Comparison of ENCODE assay signal across 16 cellular contexts in the genomic region with DNA sequence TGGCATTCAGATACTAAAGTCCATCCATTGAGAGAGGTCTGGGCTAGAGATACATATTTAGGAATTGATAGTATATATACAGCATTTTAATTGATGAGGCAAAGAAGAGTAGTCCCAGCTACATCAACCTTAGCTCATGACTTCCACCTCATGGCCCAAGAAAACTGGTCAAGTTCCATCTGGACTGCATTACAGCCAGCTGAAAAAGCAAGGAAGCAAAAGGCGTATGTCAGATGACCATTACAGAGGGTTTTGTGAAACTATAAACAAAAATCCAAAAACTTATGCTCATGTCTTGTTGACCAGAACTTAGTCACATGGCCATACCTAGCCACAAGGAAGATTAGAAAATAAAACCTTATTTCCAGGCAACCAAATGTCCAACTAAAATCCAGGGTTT. TPM values are rescaled to one million over a fixed set of nuclear protein-coding genes. Genes with fewer than 3 reads are reported as not detected.
DNase-seq lines count a peak whose midpoint lies in the region; ATAC-seq and TF ChIP-seq lines count a peak whose summit lies in the region.
"Had no signal": no experiment of that assay in that cellular context is flagged by ENCODE, and none has a peak within 500 bp of the region (broad histone marks: within the 10 kb centered on the region; RNA-seq: fewer than 3 reads in every experiment).

No MANE protein-coding gene starts in this region.

- DNase-seq in heart left ventricle, result peak in 1 of 5 donors; percentile 18
- no peak for DNase-seq in right cardiac atrium
- peak; percentile 14 for DNase-seq in fibroblast of the aortic adventitia (ENCODE audit: low read depth)
- DNase-seq in mesenchymal stem cell, result no peak
- no peak for DNase-seq in aorta
- DNase-seq in SKM-1 (lab: John Stamatoyannopoulos, UW; ENCODE audit: unreplicated experiment), result no peak
- no peak for DNase-seq in foreskin keratinocyte
- no peak for DNase-seq in activated naive CD4-positive, alpha-beta T cell treated with anti-CD3 and anti-CD28 coated beads, Interleukin-2, amount 10 ng/mL, durations not matched to agents 7 days and 5 days
- DNase-seq: ACHN; C1 segment of cervical spinal cord; Calu3; CD4-positive, alpha-beta T cell; DMS 273 treated with DMSO at 0.1 percent for 48 hours; H7 had no signal

- H3K36me3 ChIP-seq in heart left ventricle (no peaks in the 10 kb centered on the region), mesenchymal stem cell (ENCODE audit: control insufficient read depth in 1 of 2, insufficient read depth in 2 of 2, low read depth in 1 of 2, low read length in 2 of 2) (no peaks in the 10 kb centered on the region), aorta (ENCODE audit: control insufficient read depth in 1 of 2, insufficient read depth in 2 of 2, low read length in 1 of 2) (no peaks in the 10 kb centered on the region)

- no peaks in the 10 kb centered on the region for H3K4me1 Mint-ChIP-seq in activated naive CD4-positive, alpha-beta T cell treated with anti-CD3 and anti-CD28 coated beads, Interleukin-2, amount 10 ng/mL, durations not matched to agents 7 days and 5 days
- H3K4me1 Mint-ChIP-seq: B cell, GM23338 had no signal

- TF ChIP-seq POLR2A in heart left ventricle (IDR thresholded peaks at IDR 0.05), result no peak

- H3K79me1 ChIP-seq in mesenchymal stem cell (replicated peaks; ENCODE audit: low read length, poor library complexity, severe bottlenecking), result no peaks in the 10 kb centered on the region

- no peak overlapping the region for H3K18ac ChIP-seq in mesenchymal stem cell (ENCODE audit: low read depth in 1 of 2, low read length in 2 of 2)

- WGBS in heart left ventricle, 4 donors, result 79 to 92% (median 83%) methylated on average over 1 of the region's 1 CpG
- 60% methylated on average over 1 of the region's 1 CpG for WGBS in right cardiac atrium
- whole genome bisulfite sequencing in mesenchymal stem cell, result 89% methylated on average over 1 of the region's 1 CpG
- WGBS in aorta, 2 donors, result 36 to 52% methylated on average over 1 of the region's 1 CpG

- H3K4me3 ChIP-seq in heart left ventricle, result no peak overlapping the region
- H3K4me3 ChIP-seq in right cardiac atrium (ENCODE audit: low read length), result no peak overlapping the region
- H3K4me3 ChIP-seq in fibroblast of the aortic adventitia (ENCODE audit: low read depth, low read length), result no peak overlapping the region
- no peak overlapping the region for H3K4me3 ChIP-seq in mesenchymal stem cell (ENCODE audit: insufficient read depth in 1 of 2, low read depth in 1 of 2, low read length in 2 of 2)
- no peak overlapping the region for H3K4me3 ChIP-seq in aorta (ENCODE audit: low read length in 2 of 2)
- H3K4me3 ChIP-seq: GM23338 had no signal

- no peak overlapping the region for H3K27ac Mint-ChIP-seq in activated naive CD4-positive, alpha-beta T cell treated with anti-CD3 and anti-CD28 coated beads, Interleukin-2, amount 10 ng/mL, durations not matched to agents 7 days and 5 days
- H3K27ac Mint-ChIP-seq: B cell; CD4-positive, alpha-beta T cell; GM23338 had no signal

- no peaks in the 10 kb centered on the region for H3K9me3 Mint-ChIP-seq in activated naive CD4-positive, alpha-beta T cell treated with anti-CD3 and anti-CD28 coated beads, Interleukin-2, amount 10 ng/mL, durations not matched to agents 7 days and 5 days
- H3K9me3 Mint-ChIP-seq: CD4-positive, alpha-beta T cell had no signal

- CTCF ChIA-PET in activated naive CD4-positive, alpha-beta T cell treated with anti-CD3 and anti-CD28 coated beads, Interleukin-2, amount 10 ng/mL, durations not matched to agents 7 days and 5 days (lab: Charles Lee), result no interaction called here

- H3K27me3 ChIP-seq in heart left ventricle (no peaks in the 10 kb centered on the region), right cardiac atrium (ENCODE audit: control insufficient read depth, insufficient read depth) (no peaks in the 10 kb centered on the region), mesenchymal stem cell (ENCODE audit: control insufficient read depth in 1 of 2, insufficient read depth in 1 of 2, low read length in 2 of 2) (no peaks in the 10 kb centered on the region), aorta (ENCODE audit: control insufficient read depth in 1 of 2, insufficient read depth in 2 of 2, low read length in 1 of 2) (no peaks in the 10 kb centered on the region), foreskin keratinocyte (peaks cover 20% of the 10 kb centered on the region)

- no peak overlapping the region for H4K8ac ChIP-seq in mesenchymal stem cell (ENCODE audit: low read length)

- H2BK120ac ChIP-seq in mesenchymal stem cell (ENCODE audit: low read depth, low read length), result no peak overlapping the region

- no peak overlapping the region for H2BK12ac ChIP-seq in mesenchymal stem cell (ENCODE audit: low read length in 2 of 2)

- H3K4me3 Mint-ChIP-seq in activated naive CD4-positive, alpha-beta T cell treated with anti-CD3 and anti-CD28 coated beads, Interleukin-2, amount 10 ng/mL, durations not matched to agents 7 days and 5 days, result no peak overlapping the region
- H3K4me3 Mint-ChIP-seq: B cell; CD4-positive, alpha-beta T cell; GM23338 had no signal

- H3K4me2 ChIP-seq in mesenchymal stem cell (ENCODE audit: low read length, poor library complexity, severe bottlenecking), result no peak overlapping the region
- H3K4me2 ChIP-seq: GM23338 had no signal

- H3K27ac ChIP-seq in heart left ventricle, result peak overlapping the region in 5 of 12 donors; percentile 5 to 60 (median 53)
- no peak overlapping the region for H3K27ac ChIP-seq in right cardiac atrium (ENCODE audit: low read length)
- no peak overlapping the region for H3K27ac ChIP-seq in mesenchymal stem cell (ENCODE audit: low read length, poor library complexity, severe bottlenecking)
- H3K27ac ChIP-seq in aorta (ENCODE audit: low read depth in 1 of 2, low read length in 2 of 2), result no peak overlapping the region
- no peak overlapping the region for H3K27ac ChIP-seq in foreskin keratinocyte

- H2BK5ac ChIP-seq in mesenchymal stem cell (ENCODE audit: low read depth, low read length, poor library complexity, severe bottlenecking), result no peak overlapping the region

- no peaks in the 10 kb centered on the region for H3K36me3 Mint-ChIP-seq in activated naive CD4-positive, alpha-beta T cell treated with anti-CD3 and anti-CD28 coated beads, Interleukin-2, amount 10 ng/mL, durations not matched to agents 7 days and 5 days

- H4K91ac ChIP-seq in mesenchymal stem cell (ENCODE audit: low read length), result no peak overlapping the region

- ATAC-seq in heart left ventricle, result peak in 3 of 4 donors; percentile 26 to 54 (median 38)
- ATAC-seq in right cardiac atrium, result no peak
- ATAC-seq in aorta (ENCODE audit: low FRiP score), result peak; percentile 48
- no peak for ATAC-seq in foreskin keratinocyte
- ATAC-seq: GM23338 had no signal

- no peaks in the 10 kb centered on the region for H3K9me3 ChIP-seq in heart left ventricle
- H3K9me3 ChIP-seq in right cardiac atrium (ENCODE audit: control insufficient read depth, low read length), result no peaks in the 10 kb centered on the region
- no peaks in the 10 kb centered on the region for H3K9me3 ChIP-seq in mesenchymal stem cell (ENCODE audit: control insufficient read depth, low read length)
- H3K9me3 ChIP-seq in aorta (ENCODE audit: control insufficient read depth, low read length), result no peaks in the 10 kb centered on the region

- H3K14ac ChIP-seq in mesenchymal stem cell (ENCODE audit: low read length in 2 of 2), result no peak overlapping the region

- H2AFZ ChIP-seq in mesenchymal stem cell (ENCODE audit: low read depth, low read length), result no peak overlapping the region
- H2AFZ ChIP-seq: GM23338 had no signal

- no peak overlapping the region for H2BK15ac ChIP-seq in mesenchymal stem cell (ENCODE audit: low read depth, poor library complexity, severe bottlenecking)

- no peak overlapping the region for H3K4ac ChIP-seq in mesenchymal stem cell (ENCODE audit: low read depth in 1 of 2, low read length in 2 of 2)

- TF ChIP-seq CTCF in heart left ventricle (IDR thresholded peaks at IDR 0.05) (no peak), fibroblast of the aortic adventitia (IDR thresholded peaks at IDR 0.05; ENCODE audit: insufficient read depth, low read length) (no peak), foreskin keratinocyte (conservative IDR thresholded peaks at IDR 0.05) (no peak)

- intact Hi-C loops in heart left ventricle (cut with DNase I), result no loop called here
- intact Hi-C loops in right cardiac atrium (cut with DNase I), result no loop called here
- intact Hi-C loops in aorta (cut with DNase I), result no loop called here

- H3K27me3 Mint-ChIP-seq in activated naive CD4-positive, alpha-beta T cell treated with anti-CD3 and anti-CD28 coated beads, Interleukin-2, amount 10 ng/mL, durations not matched to agents 7 days and 5 days, result no peaks in the 10 kb centered on the region

- H2AK5ac ChIP-seq in mesenchymal stem cell (ENCODE audit: low read length, severe bottlenecking), result no peak overlapping the region

- no peak overlapping the region for H3K23ac ChIP-seq in mesenchymal stem cell (ENCODE audit: low read length in 2 of 2)

- peak overlapping the region; percentile 43 for H3K9ac ChIP-seq in mesenchymal stem cell (ENCODE audit: low read length)

- H3K4me1 ChIP-seq in heart left ventricle (peaks cover 0 to 18% (median 0%) of the 10 kb centered on the region in 12 donors), right cardiac atrium (ENCODE audit: control insufficient read depth, insufficient read depth, low read length) (no peaks in the 10 kb centered on the region), mesenchymal stem cell (ENCODE audit: control insufficient read depth, insufficient read depth, low read depth, low read length) (no peaks in the 10 kb centered on the region), aorta (ENCODE audit: control insufficient read depth in 1 of 2, insufficient read depth in 2 of 2, low read length in 2 of 2) (no peaks in the 10 kb centered on the region), foreskin keratinocyte (no peaks in the 10 kb centered on the region)

RNA-seq across cellular contexts. Expression of a gene that starts 46.8 kb away (rescaled TPM):
- total RNA-seq in heart left ventricle (10 to 100 TPM; 41.0 to 78.9 (median 47.9) TPM), right cardiac atrium (10 to 100 TPM; 42.9 to 50.8 (median 46.2) TPM), fibroblast of the aortic adventitia (ENCODE audit: low replicate concordance) (55.6 and 66.2 TPM in 2 replicates), aorta (10 to 100 TPM; 63.9 to 65.2 TPM), foreskin keratinocyte (16.8 and 17.2 TPM in 2 replicates)
- polyA plus RNA-seq in heart left ventricle (10 to 100 TPM; 25.5 to 27.7 TPM), right cardiac atrium (34.6 TPM), aorta (10 to 100 TPM; 60.3 to 60.7 TPM), foreskin keratinocyte (8.0 and 9.2 TPM in 2 replicates)
- 27.8 TPM for polyA plus RNA-seq in mesenchymal stem cell (2013, experiment 1 of 2)
- 24.9 TPM for polyA plus RNA-seq in mesenchymal stem cell (2013, experiment 2 of 2)

Comparison
In these comparisons a context has a peak if more than half of its experiments do, and no peak if none do; other contexts are left out.
1. ATAC-seq: peak in heart left ventricle (3 of 4) and aorta (single experiment); none in right cardiac atrium (0 of 2) and foreskin keratinocyte (single experiment).